Comparison of ENCODE assay signal across 8 cellular contexts in genomic region chr19:17841371-17841809, GRCh38. TPM values are rescaled to one million over a fixed set of nuclear protein-coding genes. Genes with fewer than 3 reads are reported as not detected.
DNase-seq lines count a peak whose midpoint lies in the region; ATAC-seq and TF ChIP-seq lines count a peak whose summit lies in the region.
"Had no signal": no experiment of that assay in that cellular context is flagged by ENCODE, and none has a peak within 500 bp of the region (broad histone marks: within the 10 kb centered on the region; RNA-seq: fewer than 3 reads in every experiment).

No MANE protein-coding gene starts in this region.

- H3K4ac ChIP-seq in mesenchymal stem cell (ENCODE audit: low read depth in 1 of 2, low read length in 2 of 2): no peak overlapping the region

- no peak for TF ChIP-seq POLR2A in body of pancreas (IDR thresholded peaks at IDR 0.05)
- no peak for TF ChIP-seq POLR2A in Peyer's patch (IDR thresholded peaks at IDR 0.05)

- peak overlapping the region; percentile 12 for H3K4me2 ChIP-seq in mesenchymal stem cell (ENCODE audit: low read length, poor library complexity, severe bottlenecking)

- H3K4me3 ChIP-seq in body of pancreas: no peak overlapping the region
- peak overlapping the region in 1 of 2 experiments; percentile 51 for H3K4me3 ChIP-seq in mesenchymal stem cell (ENCODE audit: insufficient read depth in 1 of 2, low read depth in 1 of 2, low read length in 2 of 2)
- H3K4me3 ChIP-seq in Peyer's patch: peak overlapping the region in 2 of 4 donors; percentile 21 to 23

- no peak overlapping the region for H2AFZ ChIP-seq in mesenchymal stem cell (ENCODE audit: low read depth, low read length)

- H3K9ac ChIP-seq in mesenchymal stem cell (ENCODE audit: low read length): peak overlapping the region; percentile 15

- TF ChIP-seq CTCF in body of pancreas (IDR thresholded peaks at IDR 0.05): no peak
- no peak for TF ChIP-seq CTCF in Peyer's patch (IDR thresholded peaks at IDR 0.05)

- no peak overlapping the region for H3K14ac ChIP-seq in mesenchymal stem cell (ENCODE audit: low read length in 2 of 2)

- H2BK12ac ChIP-seq in mesenchymal stem cell (ENCODE audit: low read length in 2 of 2): no peak overlapping the region

- no peak overlapping the region for H4K91ac ChIP-seq in mesenchymal stem cell (ENCODE audit: low read length)

- H3K27ac ChIP-seq in body of pancreas (no peak overlapping the region), mesenchymal stem cell (ENCODE audit: low read length, poor library complexity, severe bottlenecking) (no peak overlapping the region), Peyer's patch (no peak overlapping the region)
- H3K27ac ChIP-seq: epithelial cell of prostate had no signal

- H3K18ac ChIP-seq in mesenchymal stem cell (ENCODE audit: low read depth in 1 of 2, low read length in 2 of 2): peak overlapping the region; percentile 30 to 42

- WGBS in body of pancreas, 2 donors: 22 to 25% methylated on average over 5 to 30 of the region's 30 CpGs
- WGBS in mesenchymal stem cell: 21% methylated on average over 22 of the region's 30 CpGs

- peak overlapping the region in 1 of 2 experiments; percentile 75 for H3K23ac ChIP-seq in mesenchymal stem cell (ENCODE audit: low read length in 2 of 2)

- H3K36me3 ChIP-seq in body of pancreas (replicated peaks in 1 of 2; ENCODE audit: insufficient read depth in 1 of 2, low read depth in 2 of 2) (no peaks in the 10 kb centered on the region), mesenchymal stem cell (ENCODE audit: control insufficient read depth in 1 of 2, insufficient read depth in 2 of 2, low read depth in 1 of 2, low read length in 2 of 2) (no peaks in the 10 kb centered on the region), Peyer's patch (peaks cover 0 to 5% (median 0%) of the 10 kb centered on the region in 3 donors)

- H2BK120ac ChIP-seq in mesenchymal stem cell (ENCODE audit: low read depth, low read length): no peak overlapping the region

- intact Hi-C loops in body of pancreas (cut with DNase I): loop anchor here (10.0 kb wide), 1 partner anchor 137 kb away; no protein-coding TSS in a partner anchor

- H3K9me3 ChIP-seq in body of pancreas: no peaks in the 10 kb centered on the region
- no peaks in the 10 kb centered on the region for H3K9me3 ChIP-seq in mesenchymal stem cell (ENCODE audit: control insufficient read depth, low read length)
- H3K9me3 ChIP-seq in Peyer's patch: no peaks in the 10 kb centered on the region

- peak; percentile 31 for ATAC-seq in body of pancreas
- no peak for ATAC-seq in HG02885 (IDR thresholded peaks at IDR 0.05; ENCODE audit: poor library complexity, unreplicated experiment)

- no peaks in the 10 kb centered on the region for H3K27me3 ChIP-seq in body of pancreas
- peaks cover 38 to 55% of the 10 kb centered on the region in 2 experiments for H3K27me3 ChIP-seq in mesenchymal stem cell (ENCODE audit: control insufficient read depth in 1 of 2, insufficient read depth in 1 of 2, low read length in 2 of 2)
- H3K27me3 ChIP-seq in Peyer's patch: no peaks in the 10 kb centered on the region

- DNase-seq in DMS53 (lab: John Stamatoyannopoulos, UW) (peak; percentile 79), body of pancreas (peak in 1 of 4 donors; percentile 34), mesenchymal stem cell (no peak), A172 (ENCODE audit: low spot score) (no peak), Peyer's patch (no peak)

- no peaks in the 10 kb centered on the region for H3K79me1 ChIP-seq in mesenchymal stem cell (replicated peaks; ENCODE audit: low read length, poor library complexity, severe bottlenecking)

- H4K8ac ChIP-seq in mesenchymal stem cell (ENCODE audit: low read length): peak overlapping the region; percentile 82

- H3K4me1 ChIP-seq in body of pancreas (peaks cover 15% of the 10 kb centered on the region), mesenchymal stem cell (ENCODE audit: control insufficient read depth, insufficient read depth, low read depth, low read length) (peaks cover 17% of the 10 kb centered on the region), Peyer's patch (peaks cover 0 to 13% (median 5%) of the 10 kb centered on the region in 4 donors)

- no peak overlapping the region for H2BK15ac ChIP-seq in mesenchymal stem cell (ENCODE audit: low read depth, poor library complexity, severe bottlenecking)

- H2BK5ac ChIP-seq in mesenchymal stem cell (ENCODE audit: low read depth, low read length, poor library complexity, severe bottlenecking): no peak overlapping the region

- H2AK5ac ChIP-seq in mesenchymal stem cell (ENCODE audit: low read length, severe bottlenecking): no peak overlapping the region

RNA-seq across cellular contexts. Expression of gene JAK3, which starts 6.4 kb away (rescaled TPM):
- total RNA-seq in body of pancreas (1 to 10 TPM; 2.0 to 3.1 TPM), Peyer's patch (10 to 100 TPM in 1 of 4 donors, 1 to 10 TPM in 3; 4.0 to 32.2 (median 5.4) TPM)
- 3.5 TPM for polyA plus RNA-seq in mesenchymal stem cell (2013, experiment 1 of 2)
- 3.3 TPM for polyA plus RNA-seq in mesenchymal stem cell (2013, experiment 2 of 2)
- total RNA-seq in A172 (2014; rRNA removed; shearing (Covaris generic)): 0.41 and 0.69 TPM in 2 replicates

RNA-seq across cellular contexts. Expression of gene RPL18A, which starts 18.3 kb away (rescaled TPM):
- total RNA-seq in body of pancreas (1,000 to 10,000 TPM; 1,158 to 1,588 TPM), Peyer's patch (100 to 1,000 TPM; 456 to 824 (median 599) TPM)
- polyA plus RNA-seq in mesenchymal stem cell (2013, experiment 1 of 2): 2,056 TPM
- polyA plus RNA-seq in mesenchymal stem cell (2013, experiment 2 of 2): 2,116 TPM
- total RNA-seq in A172 (2014; rRNA removed; shearing (Covaris generic)): 827 and 953 TPM in 2 replicates

RNA-seq across cellular contexts. Expression of gene INSL3, which starts 20.1 kb away (rescaled TPM):
- total RNA-seq in body of pancreas: not detected
- 0.15 TPM for polyA plus RNA-seq in mesenchymal stem cell (2013, experiment 1 of 2)
- polyA plus RNA-seq in mesenchymal stem cell (2013, experiment 2 of 2): 0.33 TPM
- total RNA-seq in A172 (2014; rRNA removed; shearing (Covaris generic)): not detected in 2 replicates
- not detected for total RNA-seq in Peyer's patch
- total RNA-seq: progenitor cell of endocrine pancreas had no signal

RNA-seq across cellular contexts. Expression of gene SLC5A5, which starts 30.4 kb away (rescaled TPM):
- not detected for total RNA-seq in body of pancreas
- not detected for polyA plus RNA-seq in mesenchymal stem cell (2013, experiment 1 of 2)
- not detected for polyA plus RNA-seq in mesenchymal stem cell (2013, experiment 2 of 2)
- not detected in 2 replicates for total RNA-seq in A172 (2014; rRNA removed; shearing (Covaris generic))
- not detected for total RNA-seq in Peyer's patch
- total RNA-seq: progenitor cell of endocrine pancreas had no signal

RNA-seq across cellular contexts. Expression of gene B3GNT3, which starts 46.5 kb away (rescaled TPM):
- total RNA-seq in body of pancreas (1 to 10 TPM; 2.0 to 6.0 TPM), Peyer's patch (100 to 1,000 TPM in 3 of 4 donors, 10 to 100 TPM in 1; 13.2 to 154 (median 127) TPM)
- not detected for polyA plus RNA-seq in mesenchymal stem cell (2013, experiment 1 of 2)
- polyA plus RNA-seq in mesenchymal stem cell (2013, experiment 2 of 2): not detected
- total RNA-seq in A172 (2014; rRNA removed; shearing (Covaris generic)): not detected in 2 replicates
- total RNA-seq: progenitor cell of endocrine pancreas had no signal
